26 cellular contexts compared by ENCODE assay signal in the genomic region with DNA sequence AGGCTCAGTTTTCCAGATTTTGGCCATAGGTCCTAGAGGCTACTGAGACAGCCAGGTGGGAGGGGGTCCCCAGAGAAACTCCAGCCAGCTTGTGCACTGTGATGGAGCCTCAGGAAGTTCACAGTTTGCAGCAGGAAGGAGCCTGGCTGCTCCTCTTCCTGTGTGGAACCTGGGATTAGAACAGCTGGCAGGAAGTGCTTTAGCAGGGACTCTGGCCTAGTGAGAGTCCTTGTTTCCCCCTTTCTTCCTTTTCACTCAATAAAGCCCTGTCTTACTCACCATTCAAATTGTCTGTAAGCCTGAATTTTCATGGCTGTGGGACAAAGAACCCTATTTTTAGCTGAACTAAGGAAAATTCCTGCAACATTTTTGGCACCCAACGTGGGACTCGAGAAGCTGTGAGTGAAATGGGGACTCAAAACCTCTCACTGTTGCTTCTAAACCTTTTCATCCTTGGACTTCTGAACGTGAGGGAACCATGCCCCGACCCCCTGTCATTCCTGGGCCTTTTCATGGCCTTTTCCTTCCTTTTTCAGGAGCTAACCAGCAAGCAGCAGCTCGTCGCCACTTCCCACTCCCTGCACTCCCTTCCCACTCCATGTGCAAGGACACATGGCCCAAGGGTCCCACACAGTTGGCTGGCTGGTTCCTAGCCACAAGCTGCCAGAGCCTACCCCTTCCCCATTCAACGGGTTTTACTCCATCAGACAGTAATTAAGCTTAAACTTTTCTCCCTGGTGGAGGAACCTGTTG. TPM values are rescaled to one million over a fixed set of nuclear protein-coding genes. Genes with fewer than 3 reads are reported as not detected.
"Had no signal": no experiment of that assay in that cellular context is flagged by ENCODE, and none has a peak within 500 bp of the region (broad histone marks: within the 10 kb centered on the region; RNA-seq: fewer than 3 reads in every experiment).

No MANE protein-coding gene starts in this region.

- H3K4me3 ChIP-seq: colonic mucosa, gastrocnemius medialis, lower lobe of right lung, prostate gland, right atrium auricular region, stomach, thyroid gland had no signal

- H3K4me3 Mint-ChIP-seq: dendritic cell treated with granulocyte-macrophage colony-stimulating factor and Interleukin-4, amounts not matched to agents 40 ng/mL and 50 ng/mL, for 4 days; effector memory CD8-positive, alpha-beta T cell; naive thymus-derived CD8-positive, alpha-beta T cell; nephron progenitor cell; stimulated activated effector memory CD8-positive, alpha-beta T cell treated with anti-CD3 and anti-CD28 coated beads, Interleukin-12 subunit alpha, Interleukin-12 subunit beta, amount 100 ng/mL, for 72 hours had no signal

- H3K36me3 ChIP-seq: colonic mucosa, gastrocnemius medialis, lower lobe of right lung, prostate gland, right atrium auricular region, stomach, thyroid gland had no signal

- H3K27ac ChIP-seq: colonic mucosa, gastrocnemius medialis, lower lobe of right lung, prostate gland, right atrium auricular region, stomach, thyroid gland had no signal

- H3K36me3 Mint-ChIP-seq: stimulated activated effector memory CD8-positive, alpha-beta T cell treated with anti-CD3 and anti-CD28 coated beads, Interleukin-12 subunit alpha, Interleukin-12 subunit beta, amount 100 ng/mL, for 72 hours had no signal

- H3K4me1 Mint-ChIP-seq: naive thymus-derived CD8-positive, alpha-beta T cell; nephron progenitor cell; stimulated activated effector memory CD8-positive, alpha-beta T cell treated with anti-CD3 and anti-CD28 coated beads, Interleukin-12 subunit alpha, Interleukin-12 subunit beta, amount 100 ng/mL, for 72 hours had no signal

- H3K9me3 Mint-ChIP-seq: effector memory CD8-positive, alpha-beta T cell; stimulated activated effector memory CD8-positive, alpha-beta T cell treated with anti-CD3 and anti-CD28 coated beads, Interleukin-12 subunit alpha, Interleukin-12 subunit beta, amount 100 ng/mL, for 72 hours had no signal

- H3K9me3 ChIP-seq: colonic mucosa, gastrocnemius medialis, lower lobe of right lung, prostate gland, thyroid gland had no signal

- H3K27me3 ChIP-seq: colonic mucosa, gastrocnemius medialis, right atrium auricular region, stomach, thyroid gland had no signal

- ATAC-seq: effector memory CD8-positive, alpha-beta T cell; gastrocnemius medialis; left ventricle myocardium superior; lower lobe of right lung; naive thymus-derived CD8-positive, alpha-beta T cell; sciatic nerve; stimulated activated effector memory CD8-positive, alpha-beta T cell treated with anti-CD3 and anti-CD28 coated beads, Interleukin-12 subunit alpha, Interleukin-12 subunit beta, amount 100 ng/mL, for 72 hours had no signal

- H3K27ac Mint-ChIP-seq: dendritic cell treated with granulocyte-macrophage colony-stimulating factor and Interleukin-4, amounts not matched to agents 40 ng/mL and 50 ng/mL, for 4 days; effector memory CD8-positive, alpha-beta T cell; naive thymus-derived CD8-positive, alpha-beta T cell; nephron progenitor cell; stimulated activated effector memory CD8-positive, alpha-beta T cell treated with anti-CD3 and anti-CD28 coated beads, Interleukin-12 subunit alpha, Interleukin-12 subunit beta, amount 100 ng/mL, for 72 hours had no signal

- DNase-seq: colonic mucosa; effector memory CD8-positive, alpha-beta T cell; foreskin fibroblast; gastrocnemius medialis; head of caudate nucleus; left ventricle myocardium superior; lower lobe of right lung; naive thymus-derived CD8-positive, alpha-beta T cell; nephron progenitor cell; nucleus accumbens; stimulated activated CD4-positive, alpha-beta T cell treated with anti-CD3 and anti-CD28 coated beads, Interleukin-2, amount 100 ng/mL, for 24 hours; stimulated activated CD4-positive, alpha-beta T cell treated with anti-CD3 and anti-CD28 coated beads, Interleukin-4, amount 100 ng/mL, for 24 hours; stimulated activated naive CD4-positive, alpha-beta T cell treated with Interleukin-2 at 50 U/mL for 16 hours; stomach; thyroid gland had no signal

- H3K4me1 ChIP-seq: colonic mucosa, gastrocnemius medialis, lower lobe of right lung, prostate gland, right atrium auricular region, stomach, thyroid gland had no signal

RNA-seq across cellular contexts. Expression of a gene that starts 32.8 kb away (rescaled TPM):
- total RNA-seq: gastrocnemius medialis; lower lobe of right lung; mesenteric fat pad; myocyte; naive thymus-derived CD8-positive, alpha-beta T cell; osteocyte; subcutaneous adipose tissue; thyroid gland; ureter had no signal
- polyA plus RNA-seq: keratinocyte had no signal
